ENCODE assay signal across 27 cellular contexts in genomic region chr11:63997801-63998332, GRCh38. TPM values are rescaled to one million over a fixed set of nuclear protein-coding genes. Genes with fewer than 3 reads are reported as not detected.
A peak's percentile ranks its signal among the peaks of the same experiment; 100 is the strongest.
DNase-seq lines count a peak whose midpoint lies in the region; ATAC-seq, FAIRE-seq and TF ChIP-seq lines count a peak whose summit lies in the region.
"Had no signal": no experiment of that assay in that cellular context is flagged by ENCODE, and none has a peak within 500 bp of the region (broad histone marks: within the 10 kb centered on the region; RNA-seq: fewer than 3 reads in every experiment).

No MANE protein-coding gene starts in this region.

- no peaks in the 10 kb centered on the region for H3K36me3 ChIP-seq in GM23338 (ENCODE audit: insufficient read depth)
- peaks cover 4 to 63% (median 49%) of the 10 kb centered on the region in 6 donors for H3K36me3 ChIP-seq in spleen

- H3K4me2 ChIP-seq in A549 (no peak overlapping the region), GM23338 (peak overlapping the region; percentile 88; the same call in 1 of the 2 replicates)

- WGBS in A549 (ENCODE audit: missing lambda C conversion rate): 83% methylated on average over 5 of the region's 11 CpGs
- 77 to 84% (median 79%) methylated on average over 11 of the region's 11 CpGs for WGBS in spleen, 5 donors

- TF ChIP-seq CTCF in A549 (IDR thresholded peaks at IDR 0.05) (no peak), GM23338 (conservative IDR thresholded peaks at IDR 0.05; ENCODE audit: low read depth in 2 of 2) (no peak), WTC11 (IDR thresholded peaks at IDR 0.05) (no peak), neural crest cell (conservative IDR thresholded peaks at IDR 0.05) (no peak), spleen (IDR thresholded peaks at IDR 0.05 in 8 of 11, conservative IDR thresholded peaks at IDR 0.05 in 3 of 11) (no peak)

- H3K9me3 ChIP-seq in A549 (no peaks in the 10 kb centered on the region), spleen (no peaks in the 10 kb centered on the region)
- H3K9me3 ChIP-seq: left ventricle myocardium inferior, Peyer's patch, tibial nerve had no signal

- H3K9me3 Mint-ChIP-seq in GM23338: no peaks in the 10 kb centered on the region; the same call in 2 of the 3 replicates
- H3K9me3 Mint-ChIP-seq in WTC11: no peaks in the 10 kb centered on the region
- H3K9me3 Mint-ChIP-seq in neural crest cell: no peaks in the 10 kb centered on the region
- H3K9me3 Mint-ChIP-seq in activated T-helper 1 cell treated with anti-CD3 and anti-CD28 coated beads, Interleukin-12 subunit alpha, Interleukin-12 subunit beta, Interleukin-2, Interleukin-4 antibody, amounts not matched to agents 30 ng/mL and 10 ng/mL and 1 ng/mL, durations not matched to agents 14 hours and 24 hours and 36 hours: no peaks in the 10 kb centered on the region
- H3K9me3 Mint-ChIP-seq: activated naive CD8-positive, alpha-beta T cell treated with anti-CD3 and anti-CD28 coated beads, Interleukin-2, amount 50 U/mL, for 24 hours; IgD-negative memory B cell had no signal

- H2AFZ ChIP-seq in GM23338: no peak overlapping the region
- H2AFZ ChIP-seq: GM23248 had no signal

- H4K20me1 ChIP-seq in GM23338 (replicated peaks; ENCODE audit: insufficient read depth): peaks cover 13% of the 10 kb centered on the region

- H3K4me1 Mint-ChIP-seq in GM23338: peaks cover 15% of the 10 kb centered on the region
- peaks cover 9% of the 10 kb centered on the region for H3K4me1 Mint-ChIP-seq in WTC11
- peaks cover 14% of the 10 kb centered on the region for H3K4me1 Mint-ChIP-seq in neural crest cell
- H3K4me1 Mint-ChIP-seq in activated T-helper 1 cell treated with anti-CD3 and anti-CD28 coated beads, Interleukin-12 subunit alpha, Interleukin-12 subunit beta, Interleukin-2, Interleukin-4 antibody, amounts not matched to agents 30 ng/mL and 10 ng/mL and 1 ng/mL, durations not matched to agents 14 hours and 24 hours and 36 hours (ENCODE audit: low read depth): peaks cover 4% of the 10 kb centered on the region

- H3K36me3 Mint-ChIP-seq in GM23338 (ENCODE audit: low read depth): peaks cover 49% of the 10 kb centered on the region
- H3K36me3 Mint-ChIP-seq in WTC11: peaks cover 25% of the 10 kb centered on the region
- H3K36me3 Mint-ChIP-seq in neural crest cell (ENCODE audit: low read depth): peaks cover 7% of the 10 kb centered on the region
- H3K36me3 Mint-ChIP-seq in activated T-helper 1 cell treated with anti-CD3 and anti-CD28 coated beads, Interleukin-12 subunit alpha, Interleukin-12 subunit beta, Interleukin-2, Interleukin-4 antibody, amounts not matched to agents 30 ng/mL and 10 ng/mL and 1 ng/mL, durations not matched to agents 14 hours and 24 hours and 36 hours (ENCODE audit: low read depth): peaks cover 10% of the 10 kb centered on the region

- no peak for ATAC-seq in A549
- ATAC-seq in GM23338: no peak
- ATAC-seq in WTC11: no peak
- no peak for ATAC-seq in GM18498 (IDR thresholded peaks at IDR 0.05; ENCODE audit: unreplicated experiment)
- ATAC-seq: activated naive CD8-positive, alpha-beta T cell treated with anti-CD3 and anti-CD28 coated beads, Interleukin-2, amount 50 U/mL, for 24 hours had no signal

- TF ChIP-seq POLR2A in A549 (IDR thresholded peaks at IDR 0.05; ENCODE audit: low read length) (no peak), spleen (IDR thresholded peaks at IDR 0.05) (no peak)

- peak overlapping the region; percentile 62 for H3K4me3 Mint-ChIP-seq in GM23338
- H3K4me3 Mint-ChIP-seq in WTC11: peak overlapping the region; percentile 56
- H3K4me3 Mint-ChIP-seq in neural crest cell: no peak overlapping the region
- no peak overlapping the region for H3K4me3 Mint-ChIP-seq in activated T-helper 1 cell treated with anti-CD3 and anti-CD28 coated beads, Interleukin-12 subunit alpha, Interleukin-12 subunit beta, Interleukin-2, Interleukin-4 antibody, amounts not matched to agents 30 ng/mL and 10 ng/mL and 1 ng/mL, durations not matched to agents 14 hours and 24 hours and 36 hours
- H3K4me3 Mint-ChIP-seq: activated naive CD8-positive, alpha-beta T cell treated with anti-CD3 and anti-CD28 coated beads, Interleukin-2, amount 50 U/mL, for 24 hours had no signal

- intact Hi-C loops in activated T-helper 1 cell treated with anti-CD3 and anti-CD28 coated beads, Interleukin-12 subunit alpha, Interleukin-12 subunit beta, Interleukin-2, Interleukin-4 antibody, amounts not matched to agents 30 ng/mL and 10 ng/mL and 1 ng/mL, durations not matched to agents 14 hours and 24 hours and 36 hours (cut with micrococcal nuclease): no loop called here
- intact Hi-C loops in spleen (cut with DNase I; ENCODE audit: low total_unique reads): no loop called here

- CTCF ChIA-PET in A549 (lab: Yijun Ruan, JAX) (interaction anchor here (0.7 to 1.9 kb wide), 4 partner anchors 9 to 188 kb away, joined by 3 to 19 read pairs (median 4); partner anchors contain the start of gene STIP1), WTC11 (lab: Charles Lee) (interaction anchor here (0.7 to 5.4 kb wide), 16 partner anchors 10 to 492 kb away, joined by 3 to 55 read pairs (median 3); partner anchors contain the start of genes FLRT1, MARK2, PRDX5 and TRMT112)

- TF ChIP-seq EP300 in A549 (IDR thresholded peaks at IDR 0.05): no peak

- H3K9me2 ChIP-seq in GM23338 (ENCODE audit: insufficient read depth): no peaks in the 10 kb centered on the region

- peaks cover 22% of the 10 kb centered on the region; the same call in 1 of the 2 replicates for H3F3A ChIP-seq in GM23338 (replicated peaks; ENCODE audit: low read depth)

- H3K4me3 ChIP-seq in A549 (no peak overlapping the region), GM23338 (peak overlapping the region; percentile 64), spleen (no peak overlapping the region)
- H3K4me3 ChIP-seq: GM23248, left ventricle myocardium inferior, tibial nerve had no signal

- POLR2A ChIA-PET in A549 (lab: Yijun Ruan, JAX): interaction anchor here (1.2 kb wide), 1 partner anchor 10 kb away, joined by 4 read pairs; no protein-coding TSS in a partner anchor
- POLR2A ChIA-PET in WTC11 (lab: Charles Lee): interaction anchor here (1.7 kb wide), 1 partner anchor 31 kb away, joined by 4 read pairs; no protein-coding TSS in a partner anchor

- H3K4me1 ChIP-seq in A549 (no peaks in the 10 kb centered on the region), GM23338 (ENCODE audit: insufficient read depth) (peaks cover 10% of the 10 kb centered on the region), spleen (peaks cover 36 to 82% (median 51%) of the 10 kb centered on the region in 6 donors)

- peaks cover 28% of the 10 kb centered on the region for H3K27me3 ChIP-seq in GM23338 (ENCODE audit: insufficient read depth)
- H3K27me3 ChIP-seq in spleen (replicated peaks in 1 of 7): peaks cover 0 to 36% (median 0%) of the 10 kb centered on the region in 7 donors
- H3K27me3 ChIP-seq: Peyer's patch, tibial nerve had no signal

- H3K27ac ChIP-seq in A549 (no peak overlapping the region), GM23338 (ENCODE audit: low read depth) (no peak overlapping the region), spleen (no peak overlapping the region)
- H3K27ac ChIP-seq: C4-2B, GM23248, left ventricle myocardium inferior, Peyer's patch, tibial nerve had no signal

- H3K27ac Mint-ChIP-seq in GM23338 (no peak overlapping the region), WTC11 (peak overlapping the region; percentile 76), neural crest cell (ENCODE audit: unreplicated experiment) (peak overlapping the region; percentile 88)
- H3K27ac Mint-ChIP-seq in activated T-helper 1 cell treated with anti-CD3 and anti-CD28 coated beads, Interleukin-12 subunit alpha, Interleukin-12 subunit beta, Interleukin-2, Interleukin-4 antibody, amounts not matched to agents 30 ng/mL and 10 ng/mL and 1 ng/mL, durations not matched to agents 14 hours and 24 hours and 36 hours: no peak overlapping the region
- H3K27ac Mint-ChIP-seq: activated naive CD8-positive, alpha-beta T cell treated with anti-CD3 and anti-CD28 coated beads, Interleukin-2, amount 50 U/mL, for 24 hours had no signal

- DNase-seq in A549 (ENCODE audit: low read depth in 1 of 2, low spot score in 1 of 2) (no peak), GM23338 (ENCODE audit: low spot score) (no peak), WTC11 (ENCODE audit: low spot score) (no peak), neural crest cell (ENCODE audit: low read depth, low spot score) (no peak), spleen (no peak), COR-L47 (lab: John Stamatoyannopoulos, UW) (no peak)
- no peak for DNase-seq in activated T-helper 1 cell treated with anti-CD3 and anti-CD28 coated beads, Interleukin-12 subunit alpha, Interleukin-12 subunit beta, Interleukin-2, Interleukin-4 antibody, amounts not matched to agents 30 ng/mL and 10 ng/mL and 1 ng/mL, durations not matched to agents 14 hours and 24 hours and 36 hours (ENCODE audit: low spot score)
- DNase-seq: activated naive CD8-positive, alpha-beta T cell treated with anti-CD3 and anti-CD28 coated beads, Interleukin-2, amount 50 U/mL, for 24 hours; EL; GM23248; left ventricle myocardium inferior; NCI-H1092 treated with DMSO at 0.1 percent for 48 hours; NCI-H187 treated with DMSO at 0.1 percent for 48 hours; NCI-H2227 treated with DMSO at 0.1 percent for 48 hours; NCI-H69; nucleus accumbens; Peyer's patch; stimulated activated CD8-positive, alpha-beta memory T cell treated with anti-CD3 and anti-CD28 coated beads, Interleukin-4, amount 100 ng/mL, for 48 hours had no signal

- peaks cover 13% of the 10 kb centered on the region for H3K27me3 Mint-ChIP-seq in GM23338 (ENCODE audit: insufficient read depth, low read depth, poor library complexity)
- H3K27me3 Mint-ChIP-seq in WTC11 (ENCODE audit: low read depth): peaks cover 19% of the 10 kb centered on the region
- H3K27me3 Mint-ChIP-seq in neural crest cell (ENCODE audit: low read depth): peaks cover 10% of the 10 kb centered on the region
- H3K27me3 Mint-ChIP-seq in activated T-helper 1 cell treated with anti-CD3 and anti-CD28 coated beads, Interleukin-12 subunit alpha, Interleukin-12 subunit beta, Interleukin-2, Interleukin-4 antibody, amounts not matched to agents 30 ng/mL and 10 ng/mL and 1 ng/mL, durations not matched to agents 14 hours and 24 hours and 36 hours (ENCODE audit: insufficient read depth): no peaks in the 10 kb centered on the region
- H3K27me3 Mint-ChIP-seq: IgD-negative memory B cell had no signal

- 0 out of 2 replicates have a peak, but pooled peaks cover 8% of the 10 kb centered on the region for H3K79me2 ChIP-seq in GM23338 (replicated peaks; ENCODE audit: insufficient read depth)

- FAIRE-seq in A549 (lab: Jason Lieb, UNC): no peak
- FAIRE-seq: D721Med, GM12891, TTC549 had no signal

- TF ChIP-seq RAD21 in A549 (conservative IDR thresholded peaks at IDR 0.05 in 1 of 2, IDR thresholded peaks at IDR 0.05 in 1 of 2): no peak

RNA-seq across cellular contexts. Expression of gene OTUB1, which starts 11.6 kb away (rescaled TPM):
- polyA plus RNA-seq in A549 (2011; rRNA removed) (109 and 113 TPM in 2 replicates), A549 (2017; fragmentation: RNase III; extraction: RNeasy Plus Mini Kit Qiagen cat#74134 plus additional on column Dnase treatment) (94.0 to 97.4 TPM (median 95.8 TPM) in 3 replicates), GM23338 (2016; fragmentation: Nextera tagmentation; extraction: Ambion mirVana) (193 and 207 TPM in 2 replicates), spleen (10 to 100 TPM; 65.5 to 89.7 (median 83.5) TPM)
- polyA plus RNA-seq in A549 (2012; cell fraction: cytosol; rRNA removed): 235 and 277 TPM in 2 replicates
- 475 and 538 TPM in 2 replicates for polyA plus RNA-seq in A549 (2012; cell fraction: nucleus; rRNA removed)
- polyA minus RNA-seq in A549 (2011; rRNA and poly(A)+ RNA removed): 88.6 and 93.5 TPM in 2 replicates
- 94.7 and 122 TPM in 2 replicates for total RNA-seq in GM23338 (2014; rRNA removed; shearing (Covaris generic))
- total RNA-seq in WTC11 (2021) (94.3 to 112 TPM (median 99.3 TPM) in 3 replicates), neural crest cell (122 and 124 TPM in 2 replicates), spleen (10 to 100 TPM; 56.1 to 65.8 (median 58.8) TPM)
- 104 and 114 TPM in 2 replicates for total RNA-seq in activated T-helper 1 cell treated with anti-CD3 and anti-CD28 coated beads, Interleukin-12 subunit alpha, Interleukin-12 subunit beta, Interleukin-2, Interleukin-4 antibody, amounts not matched to agents 30 ng/mL and 10 ng/mL and 1 ng/mL, durations not matched to agents 14 hours and 24 hours and 36 hours

RNA-seq across cellular contexts. Expression of gene COX8A, which starts 23.4 kb away (rescaled TPM):
- polyA plus RNA-seq in A549 (2011; rRNA removed): 312 and 358 TPM in 2 replicates
- polyA plus RNA-seq in A549 (2012; cell fraction: cytosol; rRNA removed): 1,415 and 1,671 TPM in 2 replicates
- polyA plus RNA-seq in A549 (2012; cell fraction: nucleus; rRNA removed): 2,004 and 2,028 TPM in 2 replicates
- 750 to 794 TPM (median 759 TPM) in 3 replicates for polyA plus RNA-seq in A549 (2017; fragmentation: RNase III; extraction: RNeasy Plus Mini Kit Qiagen cat#74134 plus additional on column Dnase treatment)
- polyA minus RNA-seq in A549 (2011; rRNA and poly(A)+ RNA removed): 299 and 328 TPM in 2 replicates
- total RNA-seq in GM23338 (2014; rRNA removed; shearing (Covaris generic)): 385 and 427 TPM in 2 replicates
- polyA plus RNA-seq in GM23338 (2016; fragmentation: Nextera tagmentation; extraction: Ambion mirVana): 483 and 516 TPM in 2 replicates
- total RNA-seq in WTC11 (2021): 518 to 587 TPM (median 554 TPM) in 3 replicates
- 349 and 389 TPM in 2 replicates for total RNA-seq in neural crest cell
- total RNA-seq in activated T-helper 1 cell treated with anti-CD3 and anti-CD28 coated beads, Interleukin-12 subunit alpha, Interleukin-12 subunit beta, Interleukin-2, Interleukin-4 antibody, amounts not matched to agents 30 ng/mL and 10 ng/mL and 1 ng/mL, durations not matched to agents 14 hours and 24 hours and 36 hours: 289 and 291 TPM in 2 replicates
- total RNA-seq in spleen: 100 to 1,000 TPM; 181 to 531 (median 217) TPM
- polyA plus RNA-seq in spleen: 100 to 1,000 TPM; 340 to 698 (median 481) TPM

RNA-seq across cellular contexts. Expression of gene FLRT1, which starts 37.9 kb away (rescaled TPM):
- 0.28 and 0.31 TPM in 2 replicates for polyA plus RNA-seq in A549 (2011; rRNA removed)
- 0.08 and 0.10 TPM in 2 replicates for polyA plus RNA-seq in A549 (2012; cell fraction: cytosol; rRNA removed)
- 0.02 and 0.10 TPM in 2 replicates for polyA plus RNA-seq in A549 (2012; cell fraction: nucleus; rRNA removed)
- polyA plus RNA-seq in A549 (2017; fragmentation: RNase III; extraction: RNeasy Plus Mini Kit Qiagen cat#74134 plus additional on column Dnase treatment): 0.07 to 0.13 TPM (median 0.10 TPM) in 3 replicates
- polyA minus RNA-seq in A549 (2011; rRNA and poly(A)+ RNA removed): 0.58 and 0.73 TPM in 2 replicates
- total RNA-seq in GM23338 (2014; rRNA removed; shearing (Covaris generic)): 0.54 and 1.1 TPM in 2 replicates
- polyA plus RNA-seq in GM23338 (2016; fragmentation: Nextera tagmentation; extraction: Ambion mirVana): 0.40 and 0.76 TPM in 2 replicates
- total RNA-seq in WTC11 (2021): 0.14 to 0.20 TPM (median 0.16 TPM) in 3 replicates
- 2.4 and 3.0 TPM in 2 replicates for total RNA-seq in neural crest cell
- not detected in 2 replicates for total RNA-seq in activated T-helper 1 cell treated with anti-CD3 and anti-CD28 coated beads, Interleukin-12 subunit alpha, Interleukin-12 subunit beta, Interleukin-2, Interleukin-4 antibody, amounts not matched to agents 30 ng/mL and 10 ng/mL and 1 ng/mL, durations not matched to agents 14 hours and 24 hours and 36 hours
- under 1 TPM in 5 of 7 donors, not detected in 2; 0.10 to 0.51 (median 0.17) TPM for total RNA-seq in spleen
- under 1 TPM in 2 of 3 donors, not detected in 1; 0.03 to 0.16 TPM for polyA plus RNA-seq in spleen
- total RNA-seq: dermis microvascular lymphatic vessel endothelial cell, glomerular endothelial cell had no signal
- polyA plus RNA-seq: IgD-negative memory B cell had no signal

RNA-seq across cellular contexts. Expression of gene NAA40, which starts 59.1 kb away (rescaled TPM):
- polyA plus RNA-seq in A549 (2011; rRNA removed) (21.9 and 23.7 TPM in 2 replicates), A549 (2017; fragmentation: RNase III; extraction: RNeasy Plus Mini Kit Qiagen cat#74134 plus additional on column Dnase treatment) (29.8 to 32.0 TPM (median 30.2 TPM) in 3 replicates), GM23338 (2016; fragmentation: Nextera tagmentation; extraction: Ambion mirVana) (10.1 and 12.1 TPM in 2 replicates), spleen (10 to 100 TPM; 12.1 to 21.4 (median 19.8) TPM)
- 27.9 and 29.5 TPM in 2 replicates for polyA plus RNA-seq in A549 (2012; cell fraction: cytosol; rRNA removed)
- polyA plus RNA-seq in A549 (2012; cell fraction: nucleus; rRNA removed): 49.4 and 62.6 TPM in 2 replicates
- 14.4 and 14.6 TPM in 2 replicates for polyA minus RNA-seq in A549 (2011; rRNA and poly(A)+ RNA removed)
- 24.6 and 26.8 TPM in 2 replicates for total RNA-seq in GM23338 (2014; rRNA removed; shearing (Covaris generic))
- total RNA-seq in WTC11 (2021) (31.1 to 32.7 TPM (median 31.8 TPM) in 3 replicates), neural crest cell (64.5 and 71.2 TPM in 2 replicates), spleen (10 to 100 TPM; 27.2 to 45.4 (median 35.9) TPM)
- 25.3 and 31.6 TPM in 2 replicates for total RNA-seq in activated T-helper 1 cell treated with anti-CD3 and anti-CD28 coated beads, Interleukin-12 subunit alpha, Interleukin-12 subunit beta, Interleukin-2, Interleukin-4 antibody, amounts not matched to agents 30 ng/mL and 10 ng/mL and 1 ng/mL, durations not matched to agents 14 hours and 24 hours and 36 hours

Comparison
In these comparisons a context has a peak if more than half of its experiments do, and no peak if none do; other contexts are left out.
1. H3K27ac Mint-ChIP-seq: peak in WTC11 (single experiment) and neural crest cell (single experiment); none in GM23338 (single experiment) and activated T-helper 1 cell treated with anti-CD3 and anti-CD28 coated beads, Interleukin-12 subunit alpha, Interleukin-12 subunit beta, Interleukin-2, Interleukin-4 antibody, amounts not matched to agents 30 ng/mL and 10 ng/mL and 1 ng/mL, durations not matched to agents 14 hours and 24 hours and 36 hours (single experiment).
2. H3K4me3 Mint-ChIP-seq: peak in GM23338 (single experiment) and WTC11 (single experiment); none in neural crest cell (single experiment) and activated T-helper 1 cell treated with anti-CD3 and anti-CD28 coated beads, Interleukin-12 subunit alpha, Interleukin-12 subunit beta, Interleukin-2, Interleukin-4 antibody, amounts not matched to agents 30 ng/mL and 10 ng/mL and 1 ng/mL, durations not matched to agents 14 hours and 24 hours and 36 hours (single experiment).